8 cellular contexts compared by ENCODE assay signal in genomic region chr16:86566966-86567700, GRCh38. TPM values are rescaled to one million over a fixed set of nuclear protein-coding genes. Genes with fewer than 3 reads are reported as not detected.
DNase-seq lines count a peak whose midpoint lies in the region; ATAC-seq and TF ChIP-seq lines count a peak whose summit lies in the region.

No MANE protein-coding gene starts in this region.

- H3K27me3 ChIP-seq in GM23338 (ENCODE audit: insufficient read depth) = peaks cover 96% of the 10 kb centered on the region
- peaks cover 22 to 90% (median 68%) of the 10 kb centered on the region in 9 donors for H3K27me3 ChIP-seq in heart left ventricle
- peaks cover 51 to 98% (median 82%) of the 10 kb centered on the region in 3 donors for H3K27me3 ChIP-seq in sigmoid colon

- no peak overlapping the region for H3K27ac Mint-ChIP-seq in GM23338
- no peak overlapping the region for H3K27ac Mint-ChIP-seq in activated T-cell treated with anti-CD3 and anti-CD28 coated beads, Interleukin-2, amount 50 U/mL, for 72 hours

- H3K9me3 ChIP-seq in heart left ventricle (no peaks in the 10 kb centered on the region), sigmoid colon (no peaks in the 10 kb centered on the region)

- peak; percentile 61 for DNase-seq in GM23338 (ENCODE audit: low spot score)
- no peak for DNase-seq in activated T-cell treated with anti-CD3 and anti-CD28 coated beads, Interleukin-2, amount 50 U/mL, for 72 hours
- peak in 2 of 5 donors; percentile 53 to 73 for DNase-seq in heart left ventricle
- DNase-seq in sigmoid colon = no peak
- DNase-seq in cerebellar cortex (ENCODE audit: low spot score) = no peak
- no peak for DNase-seq in DMS53 (lab: John Stamatoyannopoulos, UW)

- peak; percentile 32 for ATAC-seq in GM23338
- ATAC-seq in activated T-cell treated with anti-CD3 and anti-CD28 coated beads, Interleukin-2, amount 50 U/mL, for 72 hours (replicated peaks in 1 of 2) = peak; percentile 18 to 28
- ATAC-seq in heart left ventricle = peak in 3 of 4 donors; percentile 49 to 55 (median 54)
- ATAC-seq in GM18498 (IDR thresholded peaks at IDR 0.05; ENCODE audit: unreplicated experiment) = no peak
- ATAC-seq in GM19328 (IDR thresholded peaks at IDR 0.05; ENCODE audit: unreplicated experiment) = no peak

- WGBS in heart left ventricle, 4 donors = 1 to 7% (median 1%) methylated on average over 3 to 88 of the region's 88 CpGs
- 3 to 5% methylated on average over 88 of the region's 88 CpGs for WGBS in sigmoid colon, 2 donors

- TF ChIP-seq EP300 in sigmoid colon (IDR thresholded peaks at IDR 0.05) = no peak

- H3K4me3 Mint-ChIP-seq in GM23338 = peak overlapping the region; percentile 60
- peak overlapping the region; percentile 40 to 62 for H3K4me3 Mint-ChIP-seq in activated T-cell treated with anti-CD3 and anti-CD28 coated beads, Interleukin-2, amount 50 U/mL, for 72 hours

- H3K36me3 ChIP-seq in GM23338 (ENCODE audit: insufficient read depth) (no peaks in the 10 kb centered on the region), heart left ventricle (no peaks in the 10 kb centered on the region), sigmoid colon (no peaks in the 10 kb centered on the region)

- TF ChIP-seq POLR2A in heart left ventricle (IDR thresholded peaks at IDR 0.05) (no peak), sigmoid colon (IDR thresholded peaks at IDR 0.05) (no peak)

- no peaks in the 10 kb centered on the region for H3K9me2 ChIP-seq in GM23338 (ENCODE audit: insufficient read depth)

- intact Hi-C loops in heart left ventricle (cut with DNase I) (loop anchor here in 5 of 10 donors (5.0 to 10.0 kb wide), 5 partner anchors 50 to 828 kb away; partner anchors contain the start of gene MAP1LC3B (in 1 of the 5)), sigmoid colon (cut with DNase I) (no loop called here)

- H3K36me3 Mint-ChIP-seq in GM23338 (ENCODE audit: low read depth) = no peaks in the 10 kb centered on the region
- H3K36me3 Mint-ChIP-seq in activated T-cell treated with anti-CD3 and anti-CD28 coated beads, Interleukin-2, amount 50 U/mL, for 72 hours (ENCODE audit: insufficient read depth in 2 of 2) = no peaks in the 10 kb centered on the region

- H4K20me1 ChIP-seq in GM23338 (replicated peaks; ENCODE audit: insufficient read depth) = peaks cover 18% of the 10 kb centered on the region

- peak overlapping the region; percentile 57 for H3K4me3 ChIP-seq in GM23338
- peak overlapping the region; percentile 30 to 83 (median 58) for H3K4me3 ChIP-seq in heart left ventricle
- H3K4me3 ChIP-seq in sigmoid colon = peak overlapping the region in 3 of 4 donors; percentile 18 to 34 (median 26)

- no peak overlapping the region for H3K27ac ChIP-seq in GM23338 (ENCODE audit: low read depth)
- peak overlapping the region; percentile 63 to 89 (median 74) for H3K27ac ChIP-seq in heart left ventricle
- peak overlapping the region in 3 of 4 donors; percentile 14 to 60 (median 45) for H3K27ac ChIP-seq in sigmoid colon

- H3K4me2 ChIP-seq in GM23338 = peak overlapping the region; percentile 79

- peaks cover 88% of the 10 kb centered on the region for H3K27me3 Mint-ChIP-seq in GM23338 (ENCODE audit: insufficient read depth, low read depth, poor library complexity)
- peaks cover 67% of the 10 kb centered on the region for H3K27me3 Mint-ChIP-seq in activated T-cell treated with anti-CD3 and anti-CD28 coated beads, Interleukin-2, amount 50 U/mL, for 72 hours (ENCODE audit: low read depth)

- H3K4me1 ChIP-seq in GM23338 (ENCODE audit: insufficient read depth) = peaks cover 59% of the 10 kb centered on the region
- peaks cover 0 to 32% (median 17%) of the 10 kb centered on the region in 12 donors for H3K4me1 ChIP-seq in heart left ventricle
- H3K4me1 ChIP-seq in sigmoid colon = peaks cover 0 to 23% (median 19%) of the 10 kb centered on the region in 4 donors

- peaks cover 52% of the 10 kb centered on the region for H3K4me1 Mint-ChIP-seq in GM23338
- peaks cover 8% of the 10 kb centered on the region for H3K4me1 Mint-ChIP-seq in activated T-cell treated with anti-CD3 and anti-CD28 coated beads, Interleukin-2, amount 50 U/mL, for 72 hours (ENCODE audit: low read depth)

- no peaks in the 10 kb centered on the region for H3K79me2 ChIP-seq in GM23338 (replicated peaks; ENCODE audit: insufficient read depth)

- TF ChIP-seq CTCF in GM23338 (conservative IDR thresholded peaks at IDR 0.05; ENCODE audit: low read depth in 2 of 2) (no peak), heart left ventricle (IDR thresholded peaks at IDR 0.05) (no peak), sigmoid colon (IDR thresholded peaks at IDR 0.05) (no peak)

- H3K9me3 Mint-ChIP-seq in GM23338 = peaks cover 5% of the 10 kb centered on the region; the same call in 1 of the 3 replicates
- no peaks in the 10 kb centered on the region for H3K9me3 Mint-ChIP-seq in activated T-cell treated with anti-CD3 and anti-CD28 coated beads, Interleukin-2, amount 50 U/mL, for 72 hours

- no peak overlapping the region; the same call in 1 of the 2 replicates for H2AFZ ChIP-seq in GM23338

- peaks cover 7% of the 10 kb centered on the region for H3F3A ChIP-seq in GM23338 (replicated peaks; ENCODE audit: low read depth)

TF ChIP-seq in GM23338, 12 proteins besides CTCF, POLR2A, EP300 and RAD21:
- TF ChIP-seq EZH2phosphoT487 (IDR thresholded peaks at IDR 0.05; ENCODE audit: unreplicated experiment) = peak; percentile 90
- TF ChIP-seq, protein P1, sequence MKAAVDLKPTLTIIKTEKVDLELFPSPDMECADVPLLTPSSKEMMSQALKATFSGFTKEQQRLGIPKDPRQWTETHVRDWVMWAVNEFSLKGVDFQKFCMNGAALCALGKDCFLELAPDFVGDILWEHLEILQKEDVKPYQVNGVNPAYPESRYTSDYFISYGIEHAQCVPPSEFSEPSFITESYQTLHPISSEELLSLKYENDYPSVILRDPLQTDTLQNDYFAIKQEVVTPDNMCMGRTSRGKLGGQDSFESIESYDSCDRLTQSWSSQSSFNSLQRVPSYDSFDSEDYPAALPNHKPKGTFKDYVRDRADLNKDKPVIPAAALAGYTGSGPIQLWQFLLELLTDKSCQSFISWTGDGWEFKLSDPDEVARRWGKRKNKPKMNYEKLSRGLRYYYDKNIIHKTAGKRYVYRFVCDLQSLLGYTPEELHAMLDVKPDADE (IDR thresholded peaks at IDR 0.05) = no peak
TF ChIP-seq in GM23338: peak in this region for 1.

RNA-seq across cellular contexts. Expression of gene FOXC2, which starts 0.5 kb away (rescaled TPM):
- not detected in 2 replicates for total RNA-seq in GM23338 (2014; rRNA removed; shearing (Covaris generic))
- 0.14 and 0.16 TPM in 2 replicates for polyA plus RNA-seq in GM23338 (2016; fragmentation: Nextera tagmentation; extraction: Ambion mirVana)
- not detected for total RNA-seq in activated T-cell treated with anti-CD3 and anti-CD28 coated beads, Interleukin-2, amount 50 U/mL, for 72 hours
- 1 to 10 TPM; 1.1 to 3.3 (median 1.7) TPM for total RNA-seq in heart left ventricle
- polyA plus RNA-seq in heart left ventricle = 1 to 10 TPM in 1 of 2 donors, under 1 TPM in 1; 0.76 to 1.0 TPM
- under 1 TPM; under 0.01 to 0.81 (median 0.39) TPM for total RNA-seq in sigmoid colon
- under 1 TPM in 2 of 3 donors, not detected in 1; 0.25 to 0.60 TPM for polyA plus RNA-seq in sigmoid colon

RNA-seq across cellular contexts. Expression of gene FOXL1, which starts 11.2 kb away (rescaled TPM):
- total RNA-seq in GM23338 (2014; rRNA removed; shearing (Covaris generic)) = 0.12 and 0.31 TPM in 2 replicates
- polyA plus RNA-seq in GM23338 (2016; fragmentation: Nextera tagmentation; extraction: Ambion mirVana) = 0.05 TPM in 1 of 2 replicates, not detected in the other
- total RNA-seq in activated T-cell treated with anti-CD3 and anti-CD28 coated beads, Interleukin-2, amount 50 U/mL, for 72 hours = under 1 TPM in 1 of 2 donors, not detected in 1; 0.07 TPM
- 1 to 10 TPM in 3 of 9 donors, under 1 TPM in 6; 0.44 to 1.4 (median 0.72) TPM for total RNA-seq in heart left ventricle
- polyA plus RNA-seq in heart left ventricle = under 1 TPM; 0.57 to 0.69 TPM
- under 1 TPM in 3 of 4 donors, not detected in 1; 0.14 to 0.36 (median 0.28) TPM for total RNA-seq in sigmoid colon
- polyA plus RNA-seq in sigmoid colon = 1 to 10 TPM in 1 of 3 donors, under 1 TPM in 2; 0.60 to 1.6 (median 0.80) TPM

RNA-seq across cellular contexts. Expression of gene MTHFSD, which starts 12.1 kb away (rescaled TPM):
- total RNA-seq in GM23338 (2014; rRNA removed; shearing (Covaris generic)) = 8.1 and 12.6 TPM in 2 replicates
- 7.2 and 9.7 TPM in 2 replicates for polyA plus RNA-seq in GM23338 (2016; fragmentation: Nextera tagmentation; extraction: Ambion mirVana)
- 10 to 100 TPM; 21.2 to 22.4 TPM for total RNA-seq in activated T-cell treated with anti-CD3 and anti-CD28 coated beads, Interleukin-2, amount 50 U/mL, for 72 hours
- 10 to 100 TPM in 6 of 9 donors, 1 to 10 TPM in 3; 3.9 to 17.0 (median 11.6) TPM for total RNA-seq in heart left ventricle
- 1 to 10 TPM; 5.6 to 6.8 TPM for polyA plus RNA-seq in heart left ventricle
- 10 to 100 TPM; 10.7 to 18.8 (median 11.9) TPM for total RNA-seq in sigmoid colon
- 10 to 100 TPM in 1 of 3 donors, 1 to 10 TPM in 2; 5.5 to 12.9 (median 6.6) TPM for polyA plus RNA-seq in sigmoid colon

RNA-seq across cellular contexts. Expression of gene FOXF1, which starts 56.8 kb away (rescaled TPM):
- 0.10 TPM in 1 of 2 replicates, not detected in the other for total RNA-seq in GM23338 (2014; rRNA removed; shearing (Covaris generic))
- polyA plus RNA-seq in GM23338 (2016; fragmentation: Nextera tagmentation; extraction: Ambion mirVana) = 0.15 TPM in 1 of 2 replicates, not detected in the other
- not detected for total RNA-seq in activated T-cell treated with anti-CD3 and anti-CD28 coated beads, Interleukin-2, amount 50 U/mL, for 72 hours
- total RNA-seq in heart left ventricle = under 1 TPM in 6 of 9 donors, not detected in 3; 0.14 to 0.48 (median 0.21) TPM
- under 1 TPM; 0.04 to 0.15 TPM for polyA plus RNA-seq in heart left ventricle
- total RNA-seq in sigmoid colon = 10 to 100 TPM; 44.6 to 74.2 (median 59.3) TPM
- 1 to 10 TPM; 2.5 to 8.5 (median 4.8) TPM for polyA plus RNA-seq in sigmoid colon

Comparison
In these comparisons a context has a peak if more than half of its experiments do, and no peak if none do; other contexts are left out.
1. ATAC-seq: peak in GM23338 (single experiment), activated T-cell treated with anti-CD3 and anti-CD28 coated beads, Interleukin-2, amount 50 U/mL, for 72 hours (2 of 2) and heart left ventricle (3 of 4); none in GM18498 (single experiment) and GM19328 (single experiment).
2. Peak in every context shown above with its lines, with median percentiles within 50 percentile points of each other: H3K4me3 ChIP-seq.